ENCODE assay signal across 16 cellular contexts in the genomic region with DNA sequence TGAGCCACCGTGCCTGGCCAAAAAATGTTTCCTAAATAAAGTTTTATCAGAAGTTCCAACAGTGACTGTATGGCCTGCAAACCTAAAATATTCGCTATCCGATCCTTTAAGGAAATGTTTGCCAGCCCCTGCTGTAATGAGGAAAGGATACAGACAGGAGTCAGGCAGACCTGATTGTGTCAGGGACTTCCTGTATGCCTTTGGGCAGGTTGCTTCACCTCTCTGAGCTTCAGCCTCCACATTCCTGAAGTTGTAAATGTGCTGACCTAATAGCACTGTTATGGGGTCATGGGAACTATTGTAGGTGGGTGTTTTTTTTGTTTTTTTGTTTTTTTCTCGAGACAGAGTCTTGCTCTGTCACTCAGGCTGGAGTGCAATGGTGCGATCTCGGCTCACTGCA. TPM values are rescaled to one million over a fixed set of nuclear protein-coding genes. Genes with fewer than 3 reads are reported as not detected.
A peak's percentile ranks its signal among the peaks of the same experiment; 100 is the strongest.
DNase-seq lines count a peak whose midpoint lies in the region; ATAC-seq and TF ChIP-seq lines count a peak whose summit lies in the region.
"Had no signal": no experiment of that assay in that cellular context is flagged by ENCODE, and none has a peak within 500 bp of the region (broad histone marks: within the 10 kb centered on the region; RNA-seq: fewer than 3 reads in every experiment).

No MANE protein-coding gene starts in this region.

- H3K27ac Mint-ChIP-seq in neural progenitor cell = no peak overlapping the region
- H3K27ac Mint-ChIP-seq: CD4-positive, alpha-beta T cell had no signal

- H3K4me3 Mint-ChIP-seq in neural progenitor cell = peak overlapping the region; percentile 41
- H3K4me3 Mint-ChIP-seq: CD4-positive, alpha-beta T cell had no signal

- H3K4me3 ChIP-seq in Panc1 (ENCODE audit: low read depth in 2 of 2, low read length in 2 of 2) = no peak overlapping the region
- no peak overlapping the region for H3K4me3 ChIP-seq in choroid plexus epithelial cell (ENCODE audit: low read depth, low read length)
- no peak overlapping the region for H3K4me3 ChIP-seq in neural progenitor cell
- H3K4me3 ChIP-seq: HAP-1 had no signal

- H3K9me3 Mint-ChIP-seq in neural progenitor cell = peaks cover 4% of the 10 kb centered on the region
- H3K9me3 Mint-ChIP-seq: CD4-positive, alpha-beta T cell had no signal

- CTCF ChIA-PET in Panc1 (lab: Charles Lee) = interaction anchor here (0.7 kb wide), 1 partner anchor 10 kb away, joined by 7 read pairs; no protein-coding TSS in a partner anchor

- POLR2A ChIA-PET in Panc1 (lab: Charles Lee) = no interaction called here

- H2AFZ ChIP-seq in neural progenitor cell (replicated peaks) = no peak overlapping the region

- H3K79me2 ChIP-seq in neural progenitor cell (ENCODE audit: low read depth) = no peaks in the 10 kb centered on the region

- H3K27ac ChIP-seq in Panc1 (ENCODE audit: low read length) (no peak overlapping the region), neural progenitor cell (no peak overlapping the region)

- peaks cover 22% of the 10 kb centered on the region for H3F3A ChIP-seq in neural progenitor cell (ENCODE audit: low read depth)

- in situ Hi-C loops in Panc1 (cut with HindIII; ENCODE audit: low pct_unique_long_range_greater_than_20kb, low sequenced_read_pairs) = no loop called here

- BruUV-seq in Panc1 (replicated peaks; lab: Mats Ljungman, UMichigan) = TSS peak; percentile 56

- H3K9ac ChIP-seq in neural progenitor cell = no peak overlapping the region

- TF ChIP-seq CTCF in Panc1 (IDR thresholded peaks at IDR 0.05) (no peak), choroid plexus epithelial cell (conservative IDR thresholded peaks at IDR 0.05; ENCODE audit: low read depth, low read length) (no peak), neural progenitor cell (IDR thresholded peaks at IDR 0.05) (no peak)

- peak; percentile 49 for DNase-seq in ELR (ENCODE audit: low read depth)
- DNase-seq in Panc1 (ENCODE audit: low read depth, low spot score) = no peak
- DNase-seq in choroid plexus epithelial cell (ENCODE audit: low read depth) = peak; percentile 48
- no peak for DNase-seq in neural progenitor cell (ENCODE audit: low spot score)
- no peak for DNase-seq in activated effector memory CD4-positive, alpha-beta T cell treated with anti-CD3 and anti-CD28 coated beads, Interleukin-2, amount 50 U/mL, for 16 hours
- no peak for DNase-seq in NCI-H82 (lab: John Stamatoyannopoulos, UW)
- no peak for DNase-seq in NK-92 treated with Interleukin-12 subunit alpha and Interleukin-12 subunit beta, amount 100 ng/mL, for 24 hours (lab: John Stamatoyannopoulos, UW)
- DNase-seq: CD4-positive, alpha-beta T cell; DND-41; NCI-H1436; NCI-H2081; NCI-H2227 treated with DMSO at 0.1 percent for 48 hours; NCI-H526 had no signal

- intact Hi-C loops in Panc1 (cut with micrococcal nuclease; ENCODE audit: unreplicated experiment) = no loop called here

- peaks cover 23% of the 10 kb centered on the region for H3K36me3 Mint-ChIP-seq in neural progenitor cell

- peaks cover 2% of the 10 kb centered on the region for H3K27me3 Mint-ChIP-seq in neural progenitor cell (ENCODE audit: insufficient read depth, low read depth)
- H3K27me3 Mint-ChIP-seq: CD4-positive, alpha-beta T cell had no signal

- H3K4me2 ChIP-seq in neural progenitor cell = no peak overlapping the region

- H3K36me3 ChIP-seq in Panc1 (ENCODE audit: control insufficient read depth, insufficient read depth, low read length) = no peaks in the 10 kb centered on the region
- no peaks in the 10 kb centered on the region for H3K36me3 ChIP-seq in neural progenitor cell

- H3K27me3 ChIP-seq in Panc1 (ENCODE audit: control insufficient read depth, insufficient read depth, low read length) (no peaks in the 10 kb centered on the region), neural progenitor cell (no peaks in the 10 kb centered on the region)

- H3K4me1 ChIP-seq in Panc1 (ENCODE audit: control insufficient read depth, insufficient read depth, low read length) (no peaks in the 10 kb centered on the region), neural progenitor cell (peaks cover 2% of the 10 kb centered on the region)

- no peaks in the 10 kb centered on the region for H3K9me3 ChIP-seq in Panc1 (ENCODE audit: control insufficient read depth, insufficient read depth, low read depth, low read length)
- no peaks in the 10 kb centered on the region for H3K9me3 ChIP-seq in neural progenitor cell (ENCODE audit: low read depth)

- peaks cover 4% of the 10 kb centered on the region for H3K4me1 Mint-ChIP-seq in neural progenitor cell

- H4K20me1 ChIP-seq in neural progenitor cell (ENCODE audit: low read depth) = no peaks in the 10 kb centered on the region

- ATAC-seq in Panc1 = no peak
- no peak for ATAC-seq in HG03520 (IDR thresholded peaks at IDR 0.05; ENCODE audit: unreplicated experiment)
- ATAC-seq: SK-N-SH treated with all-trans-retinoic acid at 6 μM for 48 hours had no signal

RNA-seq across cellular contexts. Expression of gene ABHD8, which starts 6.2 kb away (rescaled TPM):
- 19.6 TPM for total RNA-seq in Panc1 (2021; ENCODE audit: unreplicated experiment)
- 30.1 TPM for polyA plus RNA-seq in Panc1 (2012; ENCODE audit: insufficient read length)
- 4.6 and 13.3 TPM in 2 replicates for total RNA-seq in neural progenitor cell (ENCODE audit: low replicate concordance)

RNA-seq across cellular contexts. Expression of gene MRPL34, which starts 8.7 kb away (rescaled TPM):
- total RNA-seq in Panc1 (2021; ENCODE audit: unreplicated experiment) (87.7 TPM), neural progenitor cell (ENCODE audit: low replicate concordance) (25.9 and 38.8 TPM in 2 replicates)
- 94.2 TPM for polyA plus RNA-seq in Panc1 (2012; ENCODE audit: insufficient read length)

RNA-seq across cellular contexts. Expression of gene DDA1, which starts 12.4 kb away (rescaled TPM):
- 56.0 TPM for total RNA-seq in Panc1 (2021; ENCODE audit: unreplicated experiment)
- 84.8 TPM for polyA plus RNA-seq in Panc1 (2012; ENCODE audit: insufficient read length)
- 21.9 and 27.7 TPM in 2 replicates for total RNA-seq in neural progenitor cell (ENCODE audit: low replicate concordance)

RNA-seq across cellular contexts. Expression of gene ANKLE1, which starts 15.3 kb away (rescaled TPM):
- total RNA-seq in Panc1 (2021; ENCODE audit: unreplicated experiment) (1.1 TPM), neural progenitor cell (ENCODE audit: low replicate concordance) (2.3 and 3.3 TPM in 2 replicates)
- 1.4 TPM for polyA plus RNA-seq in Panc1 (2012; ENCODE audit: insufficient read length)

RNA-seq across cellular contexts. Expression of gene BABAM1, which starts 29.7 kb away (rescaled TPM):
- 79.5 TPM for total RNA-seq in Panc1 (2021; ENCODE audit: unreplicated experiment)
- 119 TPM for polyA plus RNA-seq in Panc1 (2012; ENCODE audit: insufficient read length)
- total RNA-seq in neural progenitor cell (ENCODE audit: low replicate concordance) = 89.8 and 107 TPM in 2 replicates

Comparison
In these comparisons a context has a peak if more than half of its experiments do, and no peak if none do; other contexts are left out.
1. DNase-seq: peak in ELR (single experiment) and choroid plexus epithelial cell (single experiment); none in Panc1 (single experiment), neural progenitor cell (single experiment), activated effector memory CD4-positive, alpha-beta T cell treated with anti-CD3 and anti-CD28 coated beads, Interleukin-2, amount 50 U/mL, for 16 hours (single experiment), NCI-H82 (single experiment) and NK-92 treated with Interleukin-12 subunit alpha and Interleukin-12 subunit beta, amount 100 ng/mL, for 24 hours (single experiment).